ENCODE assay signal across 21 cellular contexts in the genomic region with DNA sequence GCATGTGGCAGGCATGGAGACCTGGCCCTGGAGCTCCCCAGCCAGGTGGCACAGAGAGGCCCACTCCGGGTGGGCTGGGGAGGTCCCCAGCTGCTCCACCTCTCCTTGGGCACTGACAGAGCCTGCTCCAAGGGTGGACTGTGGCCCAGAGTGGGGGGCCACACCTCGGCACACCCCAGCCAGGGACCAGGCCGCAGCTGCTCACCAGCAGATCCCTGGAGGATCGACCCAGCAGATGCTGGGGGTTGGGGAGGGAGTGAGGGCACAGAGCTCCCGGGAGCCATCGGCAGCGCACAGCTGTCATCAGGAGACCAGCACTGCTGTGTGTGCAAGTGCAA.
DNase-seq lines count a peak whose midpoint lies in the region; ATAC-seq and TF ChIP-seq lines count a peak whose summit lies in the region.
"Had no signal": no experiment of that assay in that cellular context is flagged by ENCODE, and none has a peak within 500 bp of the region (broad histone marks: within the 10 kb centered on the region; RNA-seq: fewer than 3 reads in every experiment).

No MANE protein-coding gene starts in this region.

- H3K36me3 Mint-ChIP-seq in activated CD4-positive, alpha-beta memory T cell treated with anti-CD3 and anti-CD28 coated beads for 36 hours: no peaks in the 10 kb centered on the region
- H3K36me3 Mint-ChIP-seq: CD4-positive, CD25-positive, alpha-beta regulatory T cell had no signal

- no peaks in the 10 kb centered on the region for H3K36me3 ChIP-seq in BLaER1
- H3K36me3 ChIP-seq in HEK293 (ENCODE audit: control insufficient read depth in 2 of 2, insufficient read depth in 1 of 2, low read length in 2 of 2): no peaks in the 10 kb centered on the region
- H3K36me3 ChIP-seq in SJCRH30: no peaks in the 10 kb centered on the region
- H3K36me3 ChIP-seq: MG63 had no signal

- CTCF ChIA-PET in HEK293 (lab: Yijun Ruan, JAX): interaction anchor here (0.5 to 1.8 kb wide), 4 partner anchors 46 to 946 kb away, joined by 3 to 4 read pairs (median 4); no protein-coding TSS in a partner anchor
- CTCF ChIA-PET in activated CD4-positive, alpha-beta memory T cell treated with anti-CD3 and anti-CD28 coated beads for 36 hours (lab: Charles Lee): no interaction called here

- H3K4me1 ChIP-seq in BLaER1 (peaks cover 8% of the 10 kb centered on the region), HEK293 (ENCODE audit: control insufficient read depth, insufficient read depth, low read length) (no peaks in the 10 kb centered on the region), SJCRH30 (peaks cover 75% of the 10 kb centered on the region)
- H3K4me1 ChIP-seq: Caco-2 had no signal

- peak; percentile 96 for DNase-seq in SJCRH30
- DNase-seq in posterior vena cava (ENCODE audit: low spot score): peak; percentile 24
- no peak for DNase-seq in HuH-7 (ENCODE audit: low spot score)
- no peak for DNase-seq in activated CD4-positive, alpha-beta memory T cell treated with anti-CD3 and anti-CD28 coated beads for 36 hours
- DNase-seq: ACHN; AML-193; Caco-2; CD4-positive, CD25-positive, alpha-beta regulatory T cell; DMS53; IMR-90; Karpas-422; MG63; NCI-H1105; NCI-H1930; NCI-H510A treated with DMSO at 0.1 percent for 48 hours; NK-92 treated with Interleukin-12 subunit alpha and Interleukin-12 subunit beta, amount 100 ng/mL, for 24 hours; OCI-M1; SHP77 treated with DMSO at 0.1 percent for 48 hours had no signal

- H3K4me1 Mint-ChIP-seq in activated CD4-positive, alpha-beta memory T cell treated with anti-CD3 and anti-CD28 coated beads for 36 hours (ENCODE audit: low read depth): no peaks in the 10 kb centered on the region
- H3K4me1 Mint-ChIP-seq: CD4-positive, CD25-positive, alpha-beta regulatory T cell had no signal

- H3K9ac ChIP-seq in BLaER1: no peak overlapping the region

- POLR2A ChIA-PET in HEK293 (lab: Yijun Ruan, JAX): no interaction called here
- POLR2A ChIA-PET in activated CD4-positive, alpha-beta memory T cell treated with anti-CD3 and anti-CD28 coated beads for 36 hours (lab: Charles Lee): no interaction called here

- no peak overlapping the region for H3K4me3 ChIP-seq in BLaER1
- no peak overlapping the region for H3K4me3 ChIP-seq in HEK293 (ENCODE audit: low read depth, low read length)
- H3K4me3 ChIP-seq in SJCRH30: peak overlapping the region; percentile 5
- H3K4me3 ChIP-seq: MG63 had no signal

- TF ChIP-seq CTCF in HEK293 (tag by site-specific recombination; IDR thresholded peaks at IDR 0.05): no peak

- H3K27ac ChIP-seq in BLaER1 (no peak overlapping the region), HEK293 (ENCODE audit: extremely low read depth, low read depth, low read length) (no peak overlapping the region), SJCRH30 (peak overlapping the region; percentile 100)

- no peak for ATAC-seq in HG03439 (IDR thresholded peaks at IDR 0.05; ENCODE audit: unreplicated experiment)

- H3K9me3 ChIP-seq in BLaER1 (no peaks in the 10 kb centered on the region), HEK293 (ENCODE audit: control insufficient read depth, insufficient read depth, low read depth, low read length) (no peaks in the 10 kb centered on the region), SJCRH30 (replicated peaks) (no peaks in the 10 kb centered on the region)
- H3K9me3 ChIP-seq: Caco-2, MG63 had no signal

- H3K27me3 ChIP-seq in BLaER1 (no peaks in the 10 kb centered on the region), SJCRH30 (no peaks in the 10 kb centered on the region)

- H3K27ac Mint-ChIP-seq in activated CD4-positive, alpha-beta memory T cell treated with anti-CD3 and anti-CD28 coated beads for 36 hours: no peak overlapping the region
- H3K27ac Mint-ChIP-seq: CD4-positive, CD25-positive, alpha-beta regulatory T cell had no signal

- no peaks in the 10 kb centered on the region for H4K20me1 ChIP-seq in BLaER1

- H3K9me3 Mint-ChIP-seq in activated CD4-positive, alpha-beta memory T cell treated with anti-CD3 and anti-CD28 coated beads for 36 hours: no peaks in the 10 kb centered on the region

- H3K4me3 Mint-ChIP-seq in activated CD4-positive, alpha-beta memory T cell treated with anti-CD3 and anti-CD28 coated beads for 36 hours: no peak overlapping the region
- H3K4me3 Mint-ChIP-seq: CD4-positive, CD25-positive, alpha-beta regulatory T cell had no signal

- peak overlapping the region; percentile 22 for H3K4me2 ChIP-seq in BLaER1

- H3K27me3 Mint-ChIP-seq in activated CD4-positive, alpha-beta memory T cell treated with anti-CD3 and anti-CD28 coated beads for 36 hours: peaks cover 17% of the 10 kb centered on the region

- intact Hi-C loops in posterior vena cava (cut with DNase I): no loop called here
- intact Hi-C loops in activated CD4-positive, alpha-beta memory T cell treated with anti-CD3 and anti-CD28 coated beads for 36 hours (cut with micrococcal nuclease): no loop called here

TF ChIP-seq in HEK293, 187 proteins besides CTCF, POLR2A, EP300 and RAD21:
- no peak for TF ChIP-seq ZNF2 (tag by site-specific recombination; IDR thresholded peaks at IDR 0.05)
- peak; percentile 53 for TF ChIP-seq ZIC2 (tag by site-specific recombination; IDR thresholded peaks at IDR 0.05)
- no peak for TF ChIP-seq ZNF239 (tag by site-specific recombination; IDR thresholded peaks at IDR 0.05)
- TF ChIP-seq, protein P1, sequence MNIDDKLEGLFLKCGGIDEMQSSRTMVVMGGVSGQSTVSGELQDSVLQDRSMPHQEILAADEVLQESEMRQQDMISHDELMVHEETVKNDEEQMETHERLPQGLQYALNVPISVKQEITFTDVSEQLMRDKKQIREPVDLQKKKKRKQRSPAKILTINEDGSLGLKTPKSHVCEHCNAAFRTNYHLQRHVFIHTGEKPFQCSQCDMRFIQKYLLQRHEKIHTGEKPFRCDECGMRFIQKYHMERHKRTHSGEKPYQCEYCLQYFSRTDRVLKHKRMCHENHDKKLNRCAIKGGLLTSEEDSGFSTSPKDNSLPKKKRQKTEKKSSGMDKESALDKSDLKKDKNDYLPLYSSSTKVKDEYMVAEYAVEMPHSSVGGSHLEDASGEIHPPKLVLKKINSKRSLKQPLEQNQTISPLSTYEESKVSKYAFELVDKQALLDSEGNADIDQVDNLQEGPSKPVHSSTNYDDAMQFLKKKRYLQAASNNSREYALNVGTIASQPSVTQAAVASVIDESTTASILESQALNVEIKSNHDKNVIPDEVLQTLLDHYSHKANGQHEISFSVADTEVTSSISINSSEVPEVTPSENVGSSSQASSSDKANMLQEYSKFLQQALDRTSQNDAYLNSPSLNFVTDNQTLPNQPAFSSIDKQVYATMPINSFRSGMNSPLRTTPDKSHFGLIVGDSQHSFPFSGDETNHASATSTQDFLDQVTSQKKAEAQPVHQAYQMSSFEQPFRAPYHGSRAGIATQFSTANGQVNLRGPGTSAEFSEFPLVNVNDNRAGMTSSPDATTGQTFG (tag by site-specific recombination; IDR thresholded peaks at IDR 0.05; ENCODE audit: borderline replicate concordance): no peak
- TF ChIP-seq ZEB2 (tag by site-specific recombination; IDR thresholded peaks at IDR 0.05): no peak
- no peak for TF ChIP-seq ZNF175 (tag by site-specific recombination; IDR thresholded peaks at IDR 0.05)
- no peak for TF ChIP-seq ZNF16 (tag by site-specific recombination; IDR thresholded peaks at IDR 0.05; ENCODE audit: low read depth)
- TF ChIP-seq RBAK (tag by site-specific recombination; IDR thresholded peaks at IDR 0.05): no peak
- TF ChIP-seq, protein P2, sequence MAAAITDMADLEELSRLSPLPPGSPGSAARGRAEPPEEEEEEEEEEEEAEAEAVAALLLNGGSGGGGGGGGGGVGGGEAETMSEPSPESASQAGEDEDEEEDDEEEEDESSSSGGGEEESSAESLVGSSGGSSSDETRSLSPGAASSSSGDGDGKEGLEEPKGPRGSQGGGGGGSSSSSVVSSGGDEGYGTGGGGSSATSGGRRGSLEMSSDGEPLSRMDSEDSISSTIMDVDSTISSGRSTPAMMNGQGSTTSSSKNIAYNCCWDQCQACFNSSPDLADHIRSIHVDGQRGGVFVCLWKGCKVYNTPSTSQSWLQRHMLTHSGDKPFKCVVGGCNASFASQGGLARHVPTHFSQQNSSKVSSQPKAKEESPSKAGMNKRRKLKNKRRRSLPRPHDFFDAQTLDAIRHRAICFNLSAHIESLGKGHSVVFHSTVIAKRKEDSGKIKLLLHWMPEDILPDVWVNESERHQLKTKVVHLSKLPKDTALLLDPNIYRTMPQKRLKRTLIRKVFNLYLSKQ (tag by site-specific recombination; IDR thresholded peaks at IDR 0.05; ENCODE audit: borderline replicate concordance): no peak
- TF ChIP-seq ZNF10 (tag by site-specific recombination; IDR thresholded peaks at IDR 0.05): no peak
- TF ChIP-seq GLIS1 (tag by site-specific recombination; IDR thresholded peaks at IDR 0.05): peak; percentile 78
- no peak for TF ChIP-seq ZNF558 (tag by site-specific recombination; IDR thresholded peaks at IDR 0.05)
- TF ChIP-seq ZNF530 (tag by site-specific recombination; IDR thresholded peaks at IDR 0.05; ENCODE audit: low read depth): no peak
- TF ChIP-seq GLIS2 (tag by site-specific recombination; IDR thresholded peaks at IDR 0.05): peak; percentile 14; the same call in 1 of the 2 replicates
- TF ChIP-seq ZNF404 (tag by site-specific recombination; IDR thresholded peaks at IDR 0.05): no peak
- TF ChIP-seq ZNF624 (tag by site-specific recombination; IDR thresholded peaks at IDR 0.05): no peak

Comparison
In these comparisons a context has a peak if more than half of its experiments do, and no peak if none do; other contexts are left out.
1. DNase-seq: peak in SJCRH30 (2 of 2) and posterior vena cava (single experiment); none in HuH-7 (single experiment) and activated CD4-positive, alpha-beta memory T cell treated with anti-CD3 and anti-CD28 coated beads for 36 hours (single experiment).